6 cellular contexts compared by ENCODE assay signal in the genomic region with DNA sequence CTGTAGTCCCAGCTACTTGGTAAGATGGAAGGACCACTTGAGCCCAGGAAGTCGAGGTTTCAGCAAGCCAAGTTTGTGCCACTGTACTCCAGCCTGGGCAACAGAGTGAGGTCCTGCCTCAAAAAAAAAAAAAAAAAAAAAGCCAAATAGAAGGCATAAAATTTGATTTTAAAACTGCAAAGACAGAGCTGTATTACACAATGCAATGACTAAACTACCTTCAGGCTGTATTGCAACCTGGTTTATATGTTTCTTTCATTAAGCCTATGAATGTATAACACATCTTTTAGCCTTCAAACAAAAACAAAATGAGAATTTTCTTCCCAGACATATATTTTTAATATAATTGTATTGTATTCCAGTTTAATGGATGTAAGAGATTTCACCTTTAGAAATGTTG.
A peak's percentile ranks its signal among the peaks of the same experiment; 100 is the strongest.
DNase-seq lines count a peak whose midpoint lies in the region; ATAC-seq, FAIRE-seq and TF ChIP-seq lines count a peak whose summit lies in the region.
"Not testable (repeated sequence)": the region's sequence is repeated elsewhere in the genome, so short reads cannot be mapped to it uniquely, and the experiment has no call there.

No MANE protein-coding gene starts in this region.

- not testable (repeated sequence) for H3K27ac ChIP-seq in GM23248, foreskin keratinocyte

- FAIRE-seq in colon (lab: Jason Lieb, UNC), result peak; percentile 18

- CTCF ChIA-PET in MCF 10A (lab: Yijun Ruan, JAX), result not testable (repeated sequence)

- intact Hi-C loops in MCF 10A (cut with micrococcal nuclease), result not testable (repeated sequence)

- peak; percentile 40; the same call in 2 of the 3 replicates for ATAC-seq in SK-N-SH treated with all-trans-retinoic acid at 6 μM for 48 hours
- not testable (repeated sequence) for ATAC-seq in foreskin keratinocyte

- H3K27me3 Mint-ChIP-seq in MCF 10A (ENCODE audit: insufficient read depth, unreplicated experiment); nephron progenitor cell (ENCODE audit: low read depth, poor library complexity): not testable (repeated sequence)

- H3K4me3 ChIP-seq in GM23248, result not testable (repeated sequence)

- H3K36me3 ChIP-seq in GM23248 (ENCODE audit: low read depth), result peaks cover 10% of the 10 kb centered on the region

- H3K9me3 ChIP-seq in GM23248 (ENCODE audit: low read depth), result not testable (repeated sequence)

- not testable (repeated sequence) for H3F3A ChIP-seq in GM23248 (ENCODE audit: insufficient read depth)

- not testable (repeated sequence) for H3K36me3 Mint-ChIP-seq in MCF 10A (ENCODE audit: insufficient read depth, unreplicated experiment)
- H3K36me3 Mint-ChIP-seq in nephron progenitor cell (ENCODE audit: low read depth), result peaks cover 14% of the 10 kb centered on the region

- WGBS in GM23248 (ENCODE audit: low coverage in 1 of 2, low lambda C conversion rate in 2 of 2, missing lambda C conversion rate in 2 of 2), 2 experiments, result 96 to 100% methylated on average over 1 of the region's 1 CpG

- not testable (repeated sequence) for H3K4me2 ChIP-seq in GM23248 (ENCODE audit: unreplicated experiment)

- H3K9me3 Mint-ChIP-seq in MCF 10A (ENCODE audit: unreplicated experiment); nephron progenitor cell: not testable (repeated sequence)

- H4K20me1 ChIP-seq in GM23248 (ENCODE audit: insufficient read depth), result not testable (repeated sequence)

- H2AFZ ChIP-seq in GM23248, result not testable (repeated sequence)

- not testable (repeated sequence) for H3K9ac ChIP-seq in GM23248

- not testable (repeated sequence) for TF ChIP-seq CTCF in MCF 10A (IDR thresholded peaks at IDR 0.05; ENCODE audit: unreplicated experiment); foreskin keratinocyte (conservative IDR thresholded peaks at IDR 0.05); nephron progenitor cell (IDR thresholded peaks at IDR 0.05)

- DNase-seq in GM23248 (peak; percentile 18), MCF 10A (ENCODE audit: unreplicated experiment) (peak; percentile 50), foreskin keratinocyte (peak; percentile 14 to 37)
- DNase-seq in nephron progenitor cell, result not testable (repeated sequence)

- H3K27me3 ChIP-seq in GM23248 (replicated peaks; ENCODE audit: insufficient read depth); foreskin keratinocyte: not testable (repeated sequence)

- H3K4me1 Mint-ChIP-seq in MCF 10A (ENCODE audit: insufficient read depth, unreplicated experiment); nephron progenitor cell: not testable (repeated sequence)

- in situ Hi-C loops in GM23248 (cut with MboI), result not testable (repeated sequence)

- not testable (repeated sequence) for BruUV-seq in MCF 10A (replicated peaks; lab: Mats Ljungman, UMichigan)

- not testable (repeated sequence) for H3K9me2 ChIP-seq in GM23248 (ENCODE audit: insufficient read depth)

- POLR2A ChIA-PET in MCF 10A (lab: Yijun Ruan, JAX), result interaction anchor here (1.0 kb wide), 1 partner anchor 15 kb away, joined by 3 read pairs; no protein-coding TSS in a partner anchor

- H3K27ac Mint-ChIP-seq in MCF 10A (ENCODE audit: low read depth, unreplicated experiment), result not testable (repeated sequence)
- peak overlapping the region; percentile 79 for H3K27ac Mint-ChIP-seq in nephron progenitor cell

- H3K79me2 ChIP-seq in GM23248 (ENCODE audit: insufficient read depth), result peaks cover 17% of the 10 kb centered on the region

- H3K4me3 Mint-ChIP-seq in MCF 10A (ENCODE audit: unreplicated experiment); nephron progenitor cell: not testable (repeated sequence)

- H3K4me1 ChIP-seq in GM23248 (ENCODE audit: insufficient read depth); foreskin keratinocyte: not testable (repeated sequence)
